4 cellular contexts compared by ENCODE assay signal in the genomic region with DNA sequence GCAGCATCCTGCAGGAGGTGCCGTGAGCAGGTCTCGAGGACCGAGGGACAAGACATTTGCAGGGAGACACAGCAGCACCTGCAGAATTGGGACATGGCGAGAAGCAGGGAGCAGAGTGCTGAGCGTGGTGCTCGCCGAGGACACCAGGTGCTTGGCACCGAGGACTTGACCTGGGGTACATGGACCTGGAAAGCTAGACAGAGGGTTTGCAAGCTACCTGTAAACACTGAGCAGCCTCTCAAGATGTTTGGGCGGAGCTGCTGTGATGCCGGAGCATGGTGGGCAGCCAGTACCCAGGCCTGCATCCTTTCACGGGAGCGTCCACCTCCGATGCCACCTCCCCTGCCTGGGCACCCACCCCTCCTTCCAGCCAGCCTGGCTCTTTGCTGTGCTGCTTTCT.
"Had no signal": no experiment of that assay in that cellular context is flagged by ENCODE, and none has a peak within 500 bp of the region (broad histone marks: within the 10 kb centered on the region; RNA-seq: fewer than 3 reads in every experiment).

No MANE protein-coding gene starts in this region.

- H3K4me3 ChIP-seq: K562 had no signal

- H3K4me3 Mint-ChIP-seq: IgD-negative memory B cell had no signal

- H3K27ac ChIP-seq: HL-60 had no signal

- H3K27ac Mint-ChIP-seq: IgD-negative memory B cell had no signal

- DNase-seq: IMR-90 had no signal
